Comparison of ENCODE assay signal across 8 cellular contexts in genomic region chr1:154559496-154559950, GRCh38. TPM values are rescaled to one million over a fixed set of nuclear protein-coding genes. Genes with fewer than 3 reads are reported as not detected.
A peak's percentile ranks its signal among the peaks of the same experiment; 100 is the strongest.
DNase-seq lines count a peak whose midpoint lies in the region; ATAC-seq and TF ChIP-seq lines count a peak whose summit lies in the region.

No MANE protein-coding gene starts in this region.

- ATAC-seq in GM18909 (IDR thresholded peaks at IDR 0.05; ENCODE audit: poor library complexity, unreplicated experiment) = peak; percentile 47
- ATAC-seq in HG03571 (IDR thresholded peaks at IDR 0.05; ENCODE audit: unreplicated experiment) = peak; percentile 46

- peaks cover 26% of the 10 kb centered on the region for H3K4me1 Mint-ChIP-seq in activated CD4-positive, alpha-beta memory T cell treated with anti-CD3 and anti-CD28 coated beads for 36 hours (ENCODE audit: low read depth)

- peak overlapping the region; percentile 84 for H3K27ac ChIP-seq in ectodermal cell (ENCODE audit: insufficient read depth, low read depth, low read length, poor library complexity, severe bottlenecking)

- H3K4me3 ChIP-seq in ectodermal cell (ENCODE audit: insufficient read depth, low read depth, low read length) = peak overlapping the region; percentile 93
- no peak overlapping the region for H3K4me3 ChIP-seq in lower leg skin (ENCODE audit: low read depth, poor library complexity, severe bottlenecking)

- intact Hi-C loops in activated CD4-positive, alpha-beta memory T cell treated with anti-CD3 and anti-CD28 coated beads for 36 hours (cut with micrococcal nuclease) = loop anchor here (1.0 to 5.0 kb wide), 11 partner anchors 49 to 525 kb away; partner anchors contain the start of gene ADAR
- intact Hi-C loops in lower leg skin (cut with DNase I; ENCODE audit: low total_unique reads) = no loop called here

- H3K36me3 Mint-ChIP-seq in activated CD4-positive, alpha-beta memory T cell treated with anti-CD3 and anti-CD28 coated beads for 36 hours = peaks cover 23% of the 10 kb centered on the region

- H3K36me3 ChIP-seq in ectodermal cell (ENCODE audit: control insufficient read depth, insufficient read depth, low read length) = peaks cover 10% of the 10 kb centered on the region

- no peaks in the 10 kb centered on the region for H3K9me3 ChIP-seq in ectodermal cell (ENCODE audit: control insufficient read depth, low read length)

- no peaks in the 10 kb centered on the region for H3K27me3 Mint-ChIP-seq in activated CD4-positive, alpha-beta memory T cell treated with anti-CD3 and anti-CD28 coated beads for 36 hours

- H3K4me3 Mint-ChIP-seq in activated CD4-positive, alpha-beta memory T cell treated with anti-CD3 and anti-CD28 coated beads for 36 hours = peak overlapping the region; percentile 90

- CTCF ChIA-PET in activated CD4-positive, alpha-beta memory T cell treated with anti-CD3 and anti-CD28 coated beads for 36 hours (lab: Charles Lee) = interaction anchor here (0.6 to 3.0 kb wide), 60 partner anchors 9 to 613 kb away, joined by 3 to 39 read pairs (median 4); partner anchors contain the start of genes ADAM15, ATP8B2, CHRNB2 and KCNN3

- H3K4me1 ChIP-seq in ectodermal cell (ENCODE audit: control insufficient read depth, insufficient read depth, low read length) = peaks cover 9% of the 10 kb centered on the region

- peak overlapping the region; percentile 94 for H3K27ac Mint-ChIP-seq in activated CD4-positive, alpha-beta memory T cell treated with anti-CD3 and anti-CD28 coated beads for 36 hours

- no peaks in the 10 kb centered on the region for H3K27me3 ChIP-seq in ectodermal cell (ENCODE audit: control insufficient read depth, insufficient read depth, low read length, poor library complexity, severe bottlenecking)

- TF ChIP-seq POLR2A in lower leg skin (IDR thresholded peaks at IDR 0.05) = no peak

- POLR2A ChIA-PET in activated CD4-positive, alpha-beta memory T cell treated with anti-CD3 and anti-CD28 coated beads for 36 hours (lab: Charles Lee) = interaction anchor here (0.7 to 1.4 kb wide), 4 partner anchors 47 to 392 kb away, joined by 3 to 4 read pairs (median 3); no protein-coding TSS in a partner anchor

- peak in 1 of 3 donors; percentile 64 for TF ChIP-seq CTCF in lower leg skin (IDR thresholded peaks at IDR 0.05)

- no peaks in the 10 kb centered on the region for H3K9me3 Mint-ChIP-seq in activated CD4-positive, alpha-beta memory T cell treated with anti-CD3 and anti-CD28 coated beads for 36 hours

- DNase-seq in AG08396 (ENCODE audit: low spot score) (peak; percentile 86), NCI-H748 treated with DMSO at 0.1 percent for 48 hours (lab: John Stamatoyannopoulos, UW) (peak; percentile 89), lower leg skin (ENCODE audit: low spot score in 2 of 2) (peak; percentile 85 to 96)
- peak; percentile 88 for DNase-seq in activated CD4-positive, alpha-beta memory T cell treated with anti-CD3 and anti-CD28 coated beads for 36 hours
- peak; percentile 67 to 79 for DNase-seq in stimulated activated CD4-positive, alpha-beta T cell treated with anti-CD3 and anti-CD28 coated beads, Interleukin-4, amount 100 ng/mL, for 48 hours (ENCODE audit: low read depth in 2 of 2)

- 11 to 12% methylated on average over 11 of the region's 11 CpGs for WGBS in ectodermal cell, 2 experiments
- WGBS in lower leg skin, 2 donors = 4 to 6% methylated on average over 11 of the region's 11 CpGs

RNA-seq across cellular contexts. Expression of gene UBE2Q1, which starts 1.1 kb away (rescaled TPM):
- 10 to 100 TPM; 82.5 to 86.2 TPM for total RNA-seq in activated CD4-positive, alpha-beta memory T cell treated with anti-CD3 and anti-CD28 coated beads for 36 hours
- 94.1 TPM for polyA plus RNA-seq in ectodermal cell (2013, experiment 1 of 4)
- polyA plus RNA-seq in ectodermal cell (2013, experiment 2 of 4) = 74.6 TPM
- polyA plus RNA-seq in ectodermal cell (2013, experiment 3 of 4) = 86.7 TPM
- 69.7 TPM for polyA plus RNA-seq in ectodermal cell (2013, experiment 4 of 4)
- total RNA-seq in lower leg skin = 10 to 100 TPM; 24.1 to 40.0 (median 32.2) TPM

RNA-seq across cellular contexts. Expression of gene CHRNB2, which starts 8.1 kb away (rescaled TPM):
- not detected for total RNA-seq in activated CD4-positive, alpha-beta memory T cell treated with anti-CD3 and anti-CD28 coated beads for 36 hours
- polyA plus RNA-seq in ectodermal cell (2013, experiment 1 of 4) = 1.3 TPM
- polyA plus RNA-seq in ectodermal cell (2013, experiment 2 of 4) = 1.5 TPM
- polyA plus RNA-seq in ectodermal cell (2013, experiment 3 of 4) = 1.0 TPM
- 1.3 TPM for polyA plus RNA-seq in ectodermal cell (2013, experiment 4 of 4)
- total RNA-seq in lower leg skin = under 1 TPM; 0.08 to 0.52 (median 0.26) TPM

RNA-seq across cellular contexts. Expression of gene ADAR, which starts 48.5 kb away (rescaled TPM):
- 100 to 1,000 TPM; 270 to 289 TPM for total RNA-seq in activated CD4-positive, alpha-beta memory T cell treated with anti-CD3 and anti-CD28 coated beads for 36 hours
- polyA plus RNA-seq in ectodermal cell (2013, experiment 1 of 4) = 130 TPM
- polyA plus RNA-seq in ectodermal cell (2013, experiment 2 of 4) = 142 TPM
- polyA plus RNA-seq in ectodermal cell (2013, experiment 3 of 4) = 91.0 TPM
- polyA plus RNA-seq in ectodermal cell (2013, experiment 4 of 4) = 95.9 TPM
- total RNA-seq in lower leg skin = 100 to 1,000 TPM in 1 of 4 donors, 10 to 100 TPM in 3; 54.3 to 105 (median 73.6) TPM

RNA-seq across cellular contexts. Expression of gene SHE, which starts 57.3 kb away (rescaled TPM):
- under 1 TPM in 1 of 2 experiments, not detected in 1; 0.07 TPM for total RNA-seq in activated CD4-positive, alpha-beta memory T cell treated with anti-CD3 and anti-CD28 coated beads for 36 hours
- not detected for polyA plus RNA-seq in ectodermal cell (2013, experiment 1 of 4)
- polyA plus RNA-seq in ectodermal cell (2013, experiment 2 of 4) = 0.14 TPM
- 0.11 TPM for polyA plus RNA-seq in ectodermal cell (2013, experiment 3 of 4)
- polyA plus RNA-seq in ectodermal cell (2013, experiment 4 of 4) = 0.08 TPM
- total RNA-seq in lower leg skin = 1 to 10 TPM; 4.0 to 8.0 (median 6.1) TPM

RNA-seq across cellular contexts. Expression of gene TDRD10, which starts 57.5 kb away (rescaled TPM):
- not detected for total RNA-seq in activated CD4-positive, alpha-beta memory T cell treated with anti-CD3 and anti-CD28 coated beads for 36 hours
- not detected for polyA plus RNA-seq in ectodermal cell (2013, experiment 1 of 4)
- not detected for polyA plus RNA-seq in ectodermal cell (2013, experiment 2 of 4)
- 0.21 TPM for polyA plus RNA-seq in ectodermal cell (2013, experiment 3 of 4)
- polyA plus RNA-seq in ectodermal cell (2013, experiment 4 of 4) = not detected
- 1 to 10 TPM in 1 of 4 donors, under 1 TPM in 2, not detected in 1; 0.57 to 1.5 (median 0.83) TPM for total RNA-seq in lower leg skin
